In the genomic region with DNA sequence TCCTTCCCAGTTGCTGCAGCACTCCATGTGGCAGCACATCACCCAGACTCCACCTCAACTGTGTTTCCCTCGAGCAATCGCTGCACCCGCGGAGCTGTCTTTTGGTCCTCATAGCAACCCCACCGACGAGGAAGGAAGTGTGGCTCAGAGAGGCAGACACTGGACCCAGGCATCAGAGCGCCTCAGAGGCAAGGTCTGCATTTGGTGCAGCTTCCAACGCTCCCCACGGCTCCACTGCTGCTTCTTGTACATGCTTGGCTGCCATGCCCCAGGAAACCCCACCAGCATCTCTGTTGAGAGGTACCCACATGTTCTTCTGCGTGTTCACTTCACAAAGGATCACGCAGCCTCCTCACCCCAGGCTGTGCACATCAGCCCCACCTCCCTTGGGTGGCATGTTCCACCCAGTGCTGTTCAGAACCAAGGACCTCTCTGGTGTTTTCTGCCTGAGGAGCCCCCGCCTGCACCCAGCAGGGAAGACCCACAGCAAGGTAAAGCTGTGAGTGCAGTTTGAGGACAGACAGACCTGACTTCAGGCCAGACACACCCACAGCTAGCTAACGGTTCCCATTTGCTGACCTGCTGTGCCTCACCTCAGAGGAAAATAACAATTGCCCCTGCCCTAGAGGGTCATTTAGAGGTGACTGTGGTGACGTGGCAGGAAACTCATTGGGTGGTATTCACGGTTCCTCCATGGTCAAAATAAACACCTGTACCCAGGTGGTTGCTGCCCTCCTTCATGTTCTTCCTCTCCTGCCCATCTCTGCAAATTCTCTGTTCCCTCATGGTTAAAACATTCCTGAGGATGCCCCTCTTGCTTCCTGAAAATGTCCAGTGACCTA, we compare ENCODE assay signal across 17 cellular contexts.
A peak's percentile ranks its signal among the peaks of the same experiment; 100 is the strongest.
DNase-seq lines count a peak whose midpoint lies in the region; ATAC-seq and TF ChIP-seq lines count a peak whose summit lies in the region.
"Had no signal": no experiment of that assay in that cellular context is flagged by ENCODE, and none has a peak within 500 bp of the region (broad histone marks: within the 10 kb centered on the region; RNA-seq: fewer than 3 reads in every experiment).

No MANE protein-coding gene starts in this region.

- no peak overlapping the region for H3K4me3 Mint-ChIP-seq in activated naive CD8-positive, alpha-beta T cell
- no peak overlapping the region for H3K4me3 Mint-ChIP-seq in activated naive CD8-positive, alpha-beta T cell treated with anti-CD3 and anti-CD28 coated beads for 36 hours
- H3K4me3 Mint-ChIP-seq in glutamatergic neuron (ENCODE audit: unreplicated experiment) = no peak overlapping the region
- H3K4me3 Mint-ChIP-seq in H9 = no peak overlapping the region
- H3K4me3 Mint-ChIP-seq: B cell, GM23338 had no signal

- peaks cover 7% of the 10 kb centered on the region for H3K36me3 Mint-ChIP-seq in activated naive CD8-positive, alpha-beta T cell
- H3K36me3 Mint-ChIP-seq in activated naive CD8-positive, alpha-beta T cell treated with anti-CD3 and anti-CD28 coated beads for 36 hours = peaks cover 7% of the 10 kb centered on the region
- peaks cover 9% of the 10 kb centered on the region for H3K36me3 Mint-ChIP-seq in glutamatergic neuron (ENCODE audit: unreplicated experiment)
- H3K36me3 Mint-ChIP-seq in H9 (ENCODE audit: insufficient read depth in 1 of 3, low read depth in 3 of 3) = peaks cover 0 to 12% (median 12%) of the 10 kb centered on the region in 3 experiments; a peak in 3 of 7 replicates

- H3K9me3 Mint-ChIP-seq in activated naive CD8-positive, alpha-beta T cell (ENCODE audit: low read depth) = no peaks in the 10 kb centered on the region
- peaks cover 7% of the 10 kb centered on the region for H3K9me3 Mint-ChIP-seq in activated naive CD8-positive, alpha-beta T cell treated with anti-CD3 and anti-CD28 coated beads for 36 hours
- H3K9me3 Mint-ChIP-seq in glutamatergic neuron (ENCODE audit: unreplicated experiment) = peaks cover 7% of the 10 kb centered on the region
- peaks cover 23 to 26% of the 10 kb centered on the region in 2 experiments for H3K9me3 Mint-ChIP-seq in H9

- no CpG with 5 or more reads among the region's 15 CpGs for WGBS in H9 (ENCODE audit: extremely low coverage, insufficient read length, low lambda C conversion rate)

- no peak overlapping the region for H3T11ph ChIP-seq in H9 (ENCODE audit: low read length)

- intact Hi-C loops in sciatic nerve (cut with DNase I) = no loop called here

- no peak overlapping the region for H4K8ac ChIP-seq in H9 (replicated peaks; ENCODE audit: insufficient read length, low read depth, low read length)

- H2AK5ac ChIP-seq in H9 (ENCODE audit: insufficient read length, low read length) = no peak overlapping the region

- no peak overlapping the region for H3K23ac ChIP-seq in H9 (ENCODE audit: insufficient read length, low read depth, low read length)

- H3K9ac ChIP-seq in H9 (ENCODE audit: extremely low read depth, insufficient read length, low read length) = no peak overlapping the region

- H3K23me2 ChIP-seq in H9 (ENCODE audit: insufficient read length, low read depth, low read length, poor library complexity, severe bottlenecking) = no peaks in the 10 kb centered on the region

- no peak overlapping the region for H2BK120ac ChIP-seq in H9 (ENCODE audit: low read depth, low read length, poor library complexity, severe bottlenecking)

- no peak overlapping the region for H3K56ac ChIP-seq in H9 (ENCODE audit: insufficient read length, low read depth, low read length)

- H3K27ac ChIP-seq in H9 (ENCODE audit: insufficient read length, low read depth, low read length) = no peak overlapping the region

- no peak for TF ChIP-seq CTCF in glutamatergic neuron (IDR thresholded peaks at IDR 0.05; ENCODE audit: partially characterized antibody, unreplicated experiment)
- no peak for TF ChIP-seq CTCF in H9 (conservative IDR thresholded peaks at IDR 0.05)

- no peak overlapping the region for H3K4me2 ChIP-seq in H9 (ENCODE audit: insufficient read depth, insufficient read length, low read length)
- H3K4me2 ChIP-seq: GM23338 had no signal

- H3K27ac Mint-ChIP-seq in activated naive CD8-positive, alpha-beta T cell = peak overlapping the region; percentile 38
- H3K27ac Mint-ChIP-seq in activated naive CD8-positive, alpha-beta T cell treated with anti-CD3 and anti-CD28 coated beads for 36 hours = no peak overlapping the region
- peak overlapping the region; percentile 34 for H3K27ac Mint-ChIP-seq in glutamatergic neuron (ENCODE audit: unreplicated experiment)
- H3K27ac Mint-ChIP-seq in H9 = no peak overlapping the region
- H3K27ac Mint-ChIP-seq: B cell, GM23338 had no signal

- H2BK5ac ChIP-seq in H9 (ENCODE audit: insufficient read length, low read length) = no peak overlapping the region

- H3K9me3 ChIP-seq in H9 (ENCODE audit: control insufficient read depth, low read depth, low read length) = no peaks in the 10 kb centered on the region

- ATAC-seq in sciatic nerve = no peak
- ATAC-seq in GM18873 (IDR thresholded peaks at IDR 0.05; ENCODE audit: low FRiP score, unreplicated experiment) = no peak
- ATAC-seq: K562 had no signal

- DNase-seq in activated naive CD8-positive, alpha-beta T cell treated with anti-CD3 and anti-CD28 coated beads for 36 hours = no peak
- DNase-seq in RPMI8226 = peak; percentile 81
- no peak for DNase-seq in glutamatergic neuron
- peak; percentile 0 for DNase-seq in sciatic nerve (ENCODE audit: low spot score)
- no peak for DNase-seq in H9
- DNase-seq in NCI-H2107 (lab: John Stamatoyannopoulos, UW) = no peak
- DNase-seq: Caco-2, GDM1, NCI-H1105, NCI-H2081, NCI-H510A treated with DMSO at 0.1 percent for 48 hours, NCI-H82 had no signal

- no peaks in the 10 kb centered on the region for H3K79me2 ChIP-seq in H9 (ENCODE audit: insufficient read depth, low read length)

- H3K27me3 ChIP-seq in H9 (ENCODE audit: insufficient read depth, low read length) = no peaks in the 10 kb centered on the region

- H3K4me1 Mint-ChIP-seq in activated naive CD8-positive, alpha-beta T cell (ENCODE audit: low read depth) = peaks cover 17% of the 10 kb centered on the region
- peaks cover 8% of the 10 kb centered on the region for H3K4me1 Mint-ChIP-seq in activated naive CD8-positive, alpha-beta T cell treated with anti-CD3 and anti-CD28 coated beads for 36 hours
- H3K4me1 Mint-ChIP-seq in glutamatergic neuron (ENCODE audit: low read depth, unreplicated experiment) (peaks cover 19% of the 10 kb centered on the region), H9 (peaks cover 4 to 17% of the 10 kb centered on the region in 2 experiments; a peak in 3 of 4 replicates)
- H3K4me1 Mint-ChIP-seq: B cell had no signal

- no peak overlapping the region; the same call in 1 of the 2 replicates for H3K14ac ChIP-seq in H9 (ENCODE audit: insufficient read depth, low read length)

- no peak overlapping the region for H3K4ac ChIP-seq in H9 (ENCODE audit: low read depth, low read length)

- no peak overlapping the region for H2BK15ac ChIP-seq in H9 (ENCODE audit: low read depth, low read length)

- no peaks in the 10 kb centered on the region for H3K27me3 Mint-ChIP-seq in activated naive CD8-positive, alpha-beta T cell
- H3K27me3 Mint-ChIP-seq in activated naive CD8-positive, alpha-beta T cell treated with anti-CD3 and anti-CD28 coated beads for 36 hours = no peaks in the 10 kb centered on the region
- H3K27me3 Mint-ChIP-seq in glutamatergic neuron (ENCODE audit: unreplicated experiment) (peaks cover 4% of the 10 kb centered on the region), H9 (ENCODE audit: low read depth) (peaks cover 12% of the 10 kb centered on the region)
- H3K27me3 Mint-ChIP-seq: B cell had no signal

- H2AFZ ChIP-seq in H9 (ENCODE audit: low read length) = no peak overlapping the region

- H3K4me1 ChIP-seq in H9 (ENCODE audit: insufficient read depth, low read length) = no peaks in the 10 kb centered on the region
- H3K4me1 ChIP-seq: Caco-2 had no signal

- H3K79me1 ChIP-seq in H9 (ENCODE audit: insufficient read depth, low read depth, low read length, poor library complexity, severe bottlenecking) = no peaks in the 10 kb centered on the region

- H3K18ac ChIP-seq in H9 (ENCODE audit: insufficient read length, low read depth, low read length) = no peak overlapping the region

- H4K20me1 ChIP-seq in H9 (ENCODE audit: control insufficient read depth, insufficient read depth, insufficient read length) = no peaks in the 10 kb centered on the region

- H4K91ac ChIP-seq in H9 (ENCODE audit: insufficient read length, low read depth, low read length) = no peak overlapping the region

- H4K5ac ChIP-seq in H9 (ENCODE audit: insufficient read length, low read depth, low read length) = no peak overlapping the region

- H2BK20ac ChIP-seq in H9 (ENCODE audit: low read depth, low read length, poor library complexity, severe bottlenecking) = no peak overlapping the region

- H2BK12ac ChIP-seq in H9 (ENCODE audit: insufficient read length, low read depth, low read length) = no peak overlapping the region

Comparison
In these comparisons a context has a peak if more than half of its experiments do, and no peak if none do; other contexts are left out.
1. H3K27ac Mint-ChIP-seq: peak in activated naive CD8-positive, alpha-beta T cell (single experiment) and glutamatergic neuron (single experiment); none in activated naive CD8-positive, alpha-beta T cell treated with anti-CD3 and anti-CD28 coated beads for 36 hours (single experiment) and H9 (0 of 3).
2. DNase-seq: peak in RPMI8226 (single experiment) and sciatic nerve (single experiment); none in activated naive CD8-positive, alpha-beta T cell treated with anti-CD3 and anti-CD28 coated beads for 36 hours (single experiment), glutamatergic neuron (single experiment), H9 (single experiment) and NCI-H2107 (single experiment).